17 cellular contexts compared by ENCODE assay signal in the genomic region with DNA sequence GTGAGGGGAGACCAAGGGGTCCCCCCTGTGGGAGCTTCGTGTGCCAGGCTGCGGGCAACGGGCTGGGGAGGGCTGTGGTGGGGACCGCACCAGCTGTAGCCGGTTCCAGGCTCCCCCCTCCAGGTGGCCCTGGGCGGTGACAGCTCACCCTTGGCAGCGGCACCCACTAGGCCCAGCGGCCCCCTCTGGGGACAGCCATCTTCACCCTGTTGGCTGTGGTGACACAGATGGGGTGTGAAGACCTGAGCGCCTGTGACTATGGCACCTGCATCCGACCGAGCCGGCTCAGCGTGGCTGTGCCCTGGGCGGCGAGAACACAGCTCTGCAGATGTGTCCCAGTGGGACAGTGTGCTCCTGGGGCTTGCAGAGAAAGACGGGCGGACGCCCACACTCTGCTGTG. TPM values are rescaled to one million over a fixed set of nuclear protein-coding genes. Genes with fewer than 3 reads are reported as not detected.
"Had no signal": no experiment of that assay in that cellular context is flagged by ENCODE, and none has a peak within 500 bp of the region (broad histone marks: within the 10 kb centered on the region; RNA-seq: fewer than 3 reads in every experiment).

No MANE protein-coding gene starts in this region.

- H3K4me1 Mint-ChIP-seq: activated naive CD8-positive, alpha-beta T cell treated with anti-CD3 and anti-CD28 coated beads for 36 hours; neural crest cell had no signal

- ATAC-seq: activated T-cell treated with anti-CD3 and anti-CD28 coated beads, Interleukin-2, amount 50 U/mL, for 4 hours had no signal

- H3K4me3 ChIP-seq: breast epithelium, colonic mucosa, ovary, smooth muscle cell, upper lobe of left lung had no signal

- H3K4me3 Mint-ChIP-seq: activated CD4-positive, alpha-beta memory T cell treated with anti-CD3 and anti-CD28 coated beads for 36 hours; activated naive CD8-positive, alpha-beta T cell treated with anti-CD3 and anti-CD28 coated beads for 36 hours; activated T-cell treated with anti-CD3 and anti-CD28 coated beads, Interleukin-2, amount 50 U/mL, for 4 hours; neural crest cell; stimulated activated naive B cell treated with anti-CD40 and anti-IgM and Interleukin-4, amounts not matched to agents 10 μg/mL and 1 μg/mL and 100 μg/mL, for 72 hours had no signal

- H3K9me3 ChIP-seq: breast epithelium, colonic mucosa, ovary, upper lobe of left lung had no signal

- H3K36me3 ChIP-seq: breast epithelium, colonic mucosa, ovary, upper lobe of left lung had no signal

- H3K27ac Mint-ChIP-seq: activated CD4-positive, alpha-beta memory T cell treated with anti-CD3 and anti-CD28 coated beads for 36 hours; activated naive CD8-positive, alpha-beta T cell treated with anti-CD3 and anti-CD28 coated beads for 36 hours; stimulated activated naive B cell treated with anti-CD40 and anti-IgM and Interleukin-4, amounts not matched to agents 10 μg/mL and 1 μg/mL and 100 μg/mL, for 72 hours had no signal

- H3K27ac ChIP-seq: breast epithelium, colonic mucosa, ovary, upper lobe of left lung had no signal

- H3K27me3 Mint-ChIP-seq: activated CD4-positive, alpha-beta memory T cell treated with anti-CD3 and anti-CD28 coated beads for 36 hours had no signal

- H3K4me1 ChIP-seq: breast epithelium, upper lobe of left lung had no signal

- H3K27me3 ChIP-seq: ovary had no signal

- DNase-seq: activated CD4-positive, alpha-beta memory T cell treated with anti-CD3 and anti-CD28 coated beads for 36 hours; activated CD4-positive, alpha-beta T cell treated with anti-CD3 and anti-CD28 coated beads for 1 hour; activated gamma-delta T cell; activated naive CD8-positive, alpha-beta T cell treated with anti-CD3 and anti-CD28 coated beads for 36 hours; activated T-cell treated with anti-CD3 and anti-CD28 coated beads, Interleukin-2, amount 50 U/mL, for 4 hours; colonic mucosa; effector CD4-positive, alpha-beta T cell; foreskin melanocyte; ovary; stimulated activated naive B cell treated with anti-CD40 and anti-IgM and Interleukin-4, amounts not matched to agents 10 μg/mL and 1 μg/mL and 100 μg/mL, for 72 hours had no signal

- H3K9me3 Mint-ChIP-seq: activated naive CD8-positive, alpha-beta T cell treated with anti-CD3 and anti-CD28 coated beads for 36 hours; activated T-cell treated with anti-CD3 and anti-CD28 coated beads, Interleukin-2, amount 50 U/mL, for 4 hours; neural crest cell had no signal

RNA-seq across cellular contexts. Expression of a gene that starts 1.1 kb away (rescaled TPM):
- total RNA-seq: activated CD4-positive, alpha-beta memory T cell treated with anti-CD3 and anti-CD28 coated beads for 36 hours; activated naive CD8-positive, alpha-beta T cell treated with anti-CD3 and anti-CD28 coated beads for 36 hours; activated T-cell treated with anti-CD3 and anti-CD28 coated beads, Interleukin-2, amount 50 U/mL, for 4 hours; breast epithelium; colonic mucosa; endothelial cell of umbilical vein; liver; mesenteric fat pad; smooth muscle cell had no signal

RNA-seq across cellular contexts. Expression of a gene that starts 24.6 kb away (rescaled TPM):
- total RNA-seq: activated CD4-positive, alpha-beta memory T cell treated with anti-CD3 and anti-CD28 coated beads for 36 hours; activated naive CD8-positive, alpha-beta T cell treated with anti-CD3 and anti-CD28 coated beads for 36 hours; activated T-cell treated with anti-CD3 and anti-CD28 coated beads, Interleukin-2, amount 50 U/mL, for 4 hours; breast epithelium; liver; mesenteric fat pad; neural crest cell; ovary; smooth muscle cell; upper lobe of left lung had no signal

RNA-seq across cellular contexts. Expression of a gene that starts 55.8 kb away (rescaled TPM):
- total RNA-seq: endothelial cell of umbilical vein had no signal
